In the genomic region with DNA sequence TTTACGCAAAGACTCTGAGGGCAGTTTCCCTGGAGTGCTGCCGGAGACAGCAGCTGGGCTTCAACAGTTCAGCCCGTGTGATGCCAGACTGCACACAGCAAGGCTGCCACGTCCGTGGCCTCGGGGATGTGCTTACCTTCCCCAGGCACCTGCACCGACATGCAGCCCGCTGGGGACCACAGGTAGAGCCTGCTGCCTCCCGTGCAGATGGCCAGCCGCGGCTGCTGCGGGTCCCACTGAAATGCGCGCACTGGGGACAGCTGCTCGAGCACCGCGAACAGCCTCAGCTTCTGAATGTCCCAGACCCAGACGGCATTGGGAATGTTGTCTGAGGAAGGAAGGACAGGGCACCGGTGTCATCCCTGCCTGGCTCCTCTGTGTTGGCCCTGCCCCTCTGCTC, we compare ENCODE assay signal across 29 cellular contexts. TPM values are rescaled to one million over a fixed set of nuclear protein-coding genes. Genes with fewer than 3 reads are reported as not detected.
DNase-seq lines count a peak whose midpoint lies in the region; ATAC-seq and TF ChIP-seq lines count a peak whose summit lies in the region.
"Had no signal": no experiment of that assay in that cellular context is flagged by ENCODE, and none has a peak within 500 bp of the region (broad histone marks: within the 10 kb centered on the region; RNA-seq: fewer than 3 reads in every experiment).

No MANE protein-coding gene starts in this region.

- no peaks in the 10 kb centered on the region for H3K9me3 Mint-ChIP-seq in H9
- H3K9me3 Mint-ChIP-seq: activated naive CD8-positive, alpha-beta T cell treated with anti-CD3 and anti-CD28 coated beads, Interleukin-2, amount 50 U/mL, for 24 hours; CD8-positive, alpha-beta memory T cell; immature natural killer cell; stimulated activated naive CD8-positive, alpha-beta T cell treated with anti-CD3 and anti-CD28 coated beads, Interleukin-15, amount 100 ng/mL, for 72 hours had no signal

- no peak overlapping the region for H2BK15ac ChIP-seq in H9 (ENCODE audit: low read depth, low read length)

- H4K91ac ChIP-seq in H9 (ENCODE audit: insufficient read length, low read depth, low read length) (no peak overlapping the region), trophoblast cell (ENCODE audit: low read depth, low read length) (no peak overlapping the region)

- H2AK5ac ChIP-seq in H9 (ENCODE audit: insufficient read length, low read length) (no peak overlapping the region), trophoblast cell (ENCODE audit: low read length) (no peak overlapping the region)

- H3K56ac ChIP-seq in H9 (ENCODE audit: insufficient read length, low read depth, low read length), result no peak overlapping the region

- H3K27me3 ChIP-seq in H9 (ENCODE audit: insufficient read depth, low read length) (no peaks in the 10 kb centered on the region), trophoblast cell (ENCODE audit: insufficient read depth, low read length) (no peaks in the 10 kb centered on the region), suprapubic skin (no peaks in the 10 kb centered on the region)
- H3K27me3 ChIP-seq: uterus had no signal

- no peaks in the 10 kb centered on the region for H3K4me1 ChIP-seq in H9 (ENCODE audit: insufficient read depth, low read length)
- H3K4me1 ChIP-seq in trophoblast cell (ENCODE audit: control insufficient read depth in 1 of 2, insufficient read depth in 2 of 2, low read length in 2 of 2), result no peaks in the 10 kb centered on the region
- peaks cover 2% of the 10 kb centered on the region for H3K4me1 ChIP-seq in suprapubic skin
- H3K4me1 ChIP-seq: HAP-1, uterus had no signal

- H3K9me3 ChIP-seq in H9 (ENCODE audit: control insufficient read depth, low read depth, low read length) (no peaks in the 10 kb centered on the region), trophoblast cell (ENCODE audit: insufficient read depth, low read depth, low read length) (no peaks in the 10 kb centered on the region), suprapubic skin (no peaks in the 10 kb centered on the region)
- H3K9me3 ChIP-seq: HAP-1, left ventricle myocardium inferior, uterus had no signal

- H3K79me1 ChIP-seq in H9 (ENCODE audit: insufficient read depth, low read depth, low read length, poor library complexity, severe bottlenecking) (no peaks in the 10 kb centered on the region), trophoblast cell (ENCODE audit: low read length) (no peaks in the 10 kb centered on the region)

- no peak for TF ChIP-seq POLR2A in suprapubic skin (IDR thresholded peaks at IDR 0.05)

- DNase-seq in H9 (no peak), RWPE1 (ENCODE audit: low spot score) (no peak), trophoblast cell (no peak), suprapubic skin (ENCODE audit: low spot score in 2 of 2) (no peak), GOT3 (lab: John Stamatoyannopoulos, UW) (no peak)
- no peak for DNase-seq in activated CD4-positive, alpha-beta T cell treated with anti-CD3 and anti-CD28 coated beads, Interleukin-2, amount 50 U/mL, for 48 hours
- DNase-seq: ACHN; activated naive CD4-positive, alpha-beta T cell; activated naive CD8-positive, alpha-beta T cell treated with anti-CD3 and anti-CD28 coated beads, Interleukin-2, amount 50 U/mL, for 24 hours; activated T-cell treated with anti-CD3 and anti-CD28 coated beads, Interleukin-2, amount 50 U/mL, for 48 hours; CD8-positive, alpha-beta memory T cell; central memory CD4-positive, alpha-beta T cell; hypothalamus; immature natural killer cell; left ventricle myocardium inferior; mesendoderm; MV-4-11; NCI-H1436; NCI-H2081 treated with DMSO at 0.1 percent for 48 hours; NCI-H446; NCI-H748 treated with DMSO at 0.1 percent for 48 hours; stimulated activated CD8-positive, alpha-beta memory T cell treated with anti-CD3 and anti-CD28 coated beads, Interleukin-4, amount 100 ng/mL, for 48 hours; stimulated activated naive CD8-positive, alpha-beta T cell treated with anti-CD3 and anti-CD28 coated beads, Interleukin-15, amount 100 ng/mL, for 72 hours; T-helper 1 cell; uterus had no signal

- H4K12ac ChIP-seq in trophoblast cell (ENCODE audit: low read depth, low read length), result no peak overlapping the region

- H3K14ac ChIP-seq in H9 (ENCODE audit: insufficient read depth, low read length) (no peak overlapping the region; the same call in 1 of the 2 replicates), trophoblast cell (ENCODE audit: low read length) (no peak overlapping the region)

- H3K23me2 ChIP-seq in H9 (ENCODE audit: insufficient read length, low read depth, low read length, poor library complexity, severe bottlenecking), result no peaks in the 10 kb centered on the region

- CTCF ChIA-PET in RWPE1 (lab: Yijun Ruan, JAX), result interaction anchor here (1.5 kb wide), 1 partner anchor 93 kb away, joined by 6 read pairs; no protein-coding TSS in a partner anchor

- H2AFZ ChIP-seq in H9 (ENCODE audit: low read length) (no peak overlapping the region), trophoblast cell (ENCODE audit: insufficient read depth, low read length, poor library complexity) (no peak overlapping the region)

- POLR2A ChIA-PET in RWPE1 (lab: Yijun Ruan, JAX; ENCODE audit: low non-redundant PET), result no interaction called here

- no peak overlapping the region for H3K18ac ChIP-seq in H9 (ENCODE audit: insufficient read length, low read depth, low read length)
- H3K18ac ChIP-seq in trophoblast cell (ENCODE audit: low read length), result no peak overlapping the region

- no peak overlapping the region for H2BK20ac ChIP-seq in H9 (ENCODE audit: low read depth, low read length, poor library complexity, severe bottlenecking)

- peaks cover 4 to 58% (median 52%) of the 10 kb centered on the region in 3 experiments for H3K36me3 Mint-ChIP-seq in H9 (ENCODE audit: insufficient read depth in 1 of 3, low read depth in 3 of 3)

- H2BK5ac ChIP-seq in H9 (ENCODE audit: insufficient read length, low read length) (no peak overlapping the region), trophoblast cell (ENCODE audit: low read depth, low read length, poor library complexity) (no peak overlapping the region)

- WGBS in H9 (ENCODE audit: extremely low coverage, insufficient read length, low lambda C conversion rate), result no CpG with 5 or more reads among the region's 19 CpGs
- WGBS in trophoblast cell (ENCODE audit: extremely low coverage, insufficient coverage, insufficient read length), result no CpG with 5 or more reads among the region's 19 CpGs
- WGBS in suprapubic skin, result 77% methylated on average over 6 of the region's 19 CpGs

- H3K4ac ChIP-seq in H9 (ENCODE audit: low read depth, low read length) (no peak overlapping the region), trophoblast cell (ENCODE audit: low read depth, low read length) (no peak overlapping the region)

- TF ChIP-seq EP300 in suprapubic skin (IDR thresholded peaks at IDR 0.05), result no peak

- H3T11ph ChIP-seq in H9 (ENCODE audit: low read length), result no peak overlapping the region

- no peaks in the 10 kb centered on the region for H4K20me1 ChIP-seq in H9 (ENCODE audit: control insufficient read depth, insufficient read depth, insufficient read length)

- H3K4me3 Mint-ChIP-seq in H9, result no peak overlapping the region
- H3K4me3 Mint-ChIP-seq: activated naive CD8-positive, alpha-beta T cell treated with anti-CD3 and anti-CD28 coated beads, Interleukin-2, amount 50 U/mL, for 24 hours; B cell; CD8-positive, alpha-beta memory T cell; immature natural killer cell; stimulated activated naive CD8-positive, alpha-beta T cell treated with anti-CD3 and anti-CD28 coated beads, Interleukin-15, amount 100 ng/mL, for 72 hours had no signal

- no peak overlapping the region for H3K4me2 ChIP-seq in H9 (ENCODE audit: insufficient read depth, insufficient read length, low read length)
- H3K4me2 ChIP-seq in trophoblast cell (ENCODE audit: low read length), result no peak overlapping the region

- ATAC-seq in esophagus mucosa, result peak; percentile 23
- ATAC-seq: activated naive CD8-positive, alpha-beta T cell treated with anti-CD3 and anti-CD28 coated beads, Interleukin-2, amount 50 U/mL, for 24 hours; stimulated activated naive CD8-positive, alpha-beta T cell treated with anti-CD3 and anti-CD28 coated beads, Interleukin-15, amount 100 ng/mL, for 72 hours had no signal

- TF ChIP-seq CTCF in H9 (conservative IDR thresholded peaks at IDR 0.05) (no peak), RWPE1 (conservative IDR thresholded peaks at IDR 0.05; ENCODE audit: low read depth) (no peak), suprapubic skin (IDR thresholded peaks at IDR 0.05) (no peak)

- H3K4me3 ChIP-seq in trophoblast cell (ENCODE audit: low read depth, low read length), result peak overlapping the region; percentile 31
- no peak overlapping the region for H3K4me3 ChIP-seq in suprapubic skin
- H3K4me3 ChIP-seq: HAP-1, left ventricle myocardium inferior, uterus had no signal

- H3K27ac ChIP-seq in H9 (ENCODE audit: insufficient read length, low read depth, low read length), result no peak overlapping the region
- H3K27ac ChIP-seq in RWPE1, result peak overlapping the region; percentile 48
- H3K27ac ChIP-seq in trophoblast cell (ENCODE audit: low read depth, low read length), result no peak overlapping the region
- H3K27ac ChIP-seq in suprapubic skin, result no peak overlapping the region
- H3K27ac ChIP-seq: left ventricle myocardium inferior, uterus had no signal

- no peak overlapping the region for H4K5ac ChIP-seq in H9 (ENCODE audit: insufficient read length, low read depth, low read length)

- peaks cover 4 to 18% of the 10 kb centered on the region in 2 experiments for H3K4me1 Mint-ChIP-seq in H9
- H3K4me1 Mint-ChIP-seq: activated naive CD8-positive, alpha-beta T cell treated with anti-CD3 and anti-CD28 coated beads, Interleukin-2, amount 50 U/mL, for 24 hours; stimulated activated naive CD8-positive, alpha-beta T cell treated with anti-CD3 and anti-CD28 coated beads, Interleukin-15, amount 100 ng/mL, for 72 hours had no signal

- H2BK120ac ChIP-seq in H9 (ENCODE audit: low read depth, low read length, poor library complexity, severe bottlenecking), result no peak overlapping the region
- no peak overlapping the region for H2BK120ac ChIP-seq in trophoblast cell (ENCODE audit: insufficient read depth, low read length, poor library complexity)

- H2BK12ac ChIP-seq in H9 (ENCODE audit: insufficient read length, low read depth, low read length) (no peak overlapping the region), trophoblast cell (ENCODE audit: low read length) (no peak overlapping the region)

- H3K79me2 ChIP-seq in H9 (ENCODE audit: insufficient read depth, low read length) (no peaks in the 10 kb centered on the region), trophoblast cell (ENCODE audit: control insufficient read depth, insufficient read depth, low read length, poor library complexity) (no peaks in the 10 kb centered on the region)

- no peak overlapping the region for H3K23ac ChIP-seq in H9 (ENCODE audit: insufficient read length, low read depth, low read length)
- no peak overlapping the region for H3K23ac ChIP-seq in trophoblast cell (ENCODE audit: low read length)

- no peaks in the 10 kb centered on the region for H3K27me3 Mint-ChIP-seq in H9 (ENCODE audit: low read depth)
- H3K27me3 Mint-ChIP-seq: activated naive CD8-positive, alpha-beta T cell treated with anti-CD3 and anti-CD28 coated beads, Interleukin-2, amount 50 U/mL, for 24 hours; B cell; CD8-positive, alpha-beta memory T cell; stimulated activated naive CD8-positive, alpha-beta T cell treated with anti-CD3 and anti-CD28 coated beads, Interleukin-15, amount 100 ng/mL, for 72 hours had no signal

- H4K8ac ChIP-seq in H9 (replicated peaks; ENCODE audit: insufficient read length, low read depth, low read length) (no peak overlapping the region), trophoblast cell (ENCODE audit: low read depth, low read length) (no peak overlapping the region)

- no peak overlapping the region for H3K9ac ChIP-seq in H9 (ENCODE audit: extremely low read depth, insufficient read length, low read length)
- no peak overlapping the region for H3K9ac ChIP-seq in trophoblast cell (ENCODE audit: low read length)

- peak overlapping the region in 2 of 3 experiments; percentile 66 to 91; a peak in 1 of 7 replicates for H3K27ac Mint-ChIP-seq in H9
- H3K27ac Mint-ChIP-seq: activated naive CD8-positive, alpha-beta T cell treated with anti-CD3 and anti-CD28 coated beads, Interleukin-2, amount 50 U/mL, for 24 hours; B cell; immature natural killer cell had no signal

- H3K36me3 ChIP-seq in trophoblast cell (ENCODE audit: control insufficient read depth in 1 of 2, insufficient read depth in 2 of 2, low read length in 2 of 2) (peaks cover 61 to 80% of the 10 kb centered on the region in 2 experiments), suprapubic skin (peaks cover 95% of the 10 kb centered on the region)
- H3K36me3 ChIP-seq: uterus had no signal

RNA-seq across cellular contexts. Expression of a gene that starts 6.5 kb away (rescaled TPM):
- total RNA-seq in H9 (2021), result 24.0 and 24.7 TPM in 2 replicates
- total RNA-seq in esophagus mucosa, result 40.3 TPM
- polyA plus RNA-seq in trophoblast cell (2013), result 23.7 and 23.8 TPM in 2 replicates
- total RNA-seq in suprapubic skin, result 10 to 100 TPM; 36.9 to 52.6 (median 44.8) TPM

RNA-seq across cellular contexts. Expression of a gene that starts 18.6 kb away (rescaled TPM):
- total RNA-seq in H9 (2021) (28.4 and 33.8 TPM in 2 replicates), esophagus mucosa (13.9 TPM), suprapubic skin (10 to 100 TPM; 16.4 to 33.7 (median 19.6) TPM)
- polyA plus RNA-seq in trophoblast cell (2013), result 30.9 and 31.0 TPM in 2 replicates

RNA-seq across cellular contexts. Expression of a gene that starts 20.0 kb away (rescaled TPM):
- total RNA-seq in H9 (2021) (19.9 and 21.3 TPM in 2 replicates), esophagus mucosa (12.5 TPM), suprapubic skin (100 to 1,000 TPM in 1 of 4 donors, 10 to 100 TPM in 3; 66.7 to 120 (median 74.5) TPM)
- polyA plus RNA-seq in trophoblast cell (2013), result 11.3 and 12.1 TPM in 2 replicates

RNA-seq across cellular contexts. Expression of a gene that starts 21.0 kb away (rescaled TPM):
- total RNA-seq in H9 (2021), result 4.7 and 4.9 TPM in 2 replicates
- 5.2 TPM for total RNA-seq in esophagus mucosa
- polyA plus RNA-seq in trophoblast cell (2013), result 3.5 and 3.9 TPM in 2 replicates
- total RNA-seq in suprapubic skin, result 10 to 100 TPM in 3 of 4 donors, 1 to 10 TPM in 1; 8.8 to 24.7 (median 16.9) TPM
- total RNA-seq: RPMI7951 had no signal
- polyA plus RNA-seq: immature natural killer cell had no signal
